In the genomic region with DNA sequence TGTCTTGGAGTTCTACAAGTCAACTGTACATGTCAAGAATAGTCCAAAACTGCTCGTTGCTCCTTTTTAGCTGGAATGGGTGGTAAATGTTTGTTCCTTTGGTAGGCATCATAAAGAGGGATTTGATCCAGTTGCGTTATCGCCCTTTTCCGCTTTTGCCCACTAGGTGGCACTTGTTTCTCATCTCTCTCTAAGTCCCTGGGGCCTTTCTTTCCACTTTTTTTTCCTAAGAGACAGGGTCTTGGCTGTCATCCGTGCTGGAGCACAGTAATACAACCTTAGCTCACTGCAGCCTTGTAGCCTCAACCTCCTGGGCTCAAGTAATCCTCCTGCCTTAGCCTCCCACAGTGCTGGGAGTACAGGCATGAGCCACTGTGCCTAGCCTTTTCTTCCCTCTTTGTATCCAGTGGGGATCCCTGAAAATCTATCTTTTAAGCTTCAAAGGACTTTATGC, we compare ENCODE assay signal across 8 cellular contexts. TPM values are rescaled to one million over a fixed set of nuclear protein-coding genes. Genes with fewer than 3 reads are reported as not detected.
DNase-seq lines count a peak whose midpoint lies in the region; ATAC-seq and TF ChIP-seq lines count a peak whose summit lies in the region.

No MANE protein-coding gene starts in this region.

- no peak overlapping the region for H3K4me3 ChIP-seq in SJSA1

- H3K27me3 Mint-ChIP-seq in activated naive CD4-positive, alpha-beta T cell treated with anti-CD3 and anti-CD28 coated beads, Interleukin-2, amount 10 ng/mL, durations not matched to agents 7 days and 5 days = no peaks in the 10 kb centered on the region
- H3K27me3 Mint-ChIP-seq in progenitor cell of endocrine pancreas = no peaks in the 10 kb centered on the region

- TF ChIP-seq CTCF in progenitor cell of endocrine pancreas (IDR thresholded peaks at IDR 0.05; ENCODE audit: unreplicated experiment) = peak; percentile 82

- DNase-seq in EL (peak; percentile 78), NAMALWA (ENCODE audit: low spot score) (peak; percentile 68), SJSA1 (ENCODE audit: low read depth in 1 of 2, low spot score in 2 of 2) (peak; percentile 60 to 73), glomerular visceral epithelial cell (ENCODE audit: extremely low spot score) (peak; percentile 75), progenitor cell of endocrine pancreas (ENCODE audit: low spot score, unreplicated experiment) (peak; percentile 55), KG1 (lab: John Stamatoyannopoulos, UW) (no peak)
- DNase-seq in activated naive CD4-positive, alpha-beta T cell treated with anti-CD3 and anti-CD28 coated beads, Interleukin-2, amount 10 ng/mL, durations not matched to agents 7 days and 5 days = peak; percentile 76

- no peaks in the 10 kb centered on the region for H3K9me3 ChIP-seq in SJSA1 (replicated peaks)

- H3K4me3 Mint-ChIP-seq in activated naive CD4-positive, alpha-beta T cell treated with anti-CD3 and anti-CD28 coated beads, Interleukin-2, amount 10 ng/mL, durations not matched to agents 7 days and 5 days = no peak overlapping the region
- no peak overlapping the region for H3K4me3 Mint-ChIP-seq in progenitor cell of endocrine pancreas (ENCODE audit: low read depth)

- H3K36me3 ChIP-seq in SJSA1 = peaks cover 92% of the 10 kb centered on the region

- peaks cover 3% of the 10 kb centered on the region; the same call in 1 of the 2 replicates for H3K4me1 ChIP-seq in SJSA1 (replicated peaks)

- H3K27ac Mint-ChIP-seq in activated naive CD4-positive, alpha-beta T cell treated with anti-CD3 and anti-CD28 coated beads, Interleukin-2, amount 10 ng/mL, durations not matched to agents 7 days and 5 days = peak overlapping the region; percentile 6
- H3K27ac Mint-ChIP-seq in progenitor cell of endocrine pancreas = no peak overlapping the region

- H3K27me3 ChIP-seq in SJSA1 (replicated peaks) = no peaks in the 10 kb centered on the region

- no peak overlapping the region for H3K27ac ChIP-seq in SJSA1

- peaks cover 5% of the 10 kb centered on the region for H3K4me1 Mint-ChIP-seq in activated naive CD4-positive, alpha-beta T cell treated with anti-CD3 and anti-CD28 coated beads, Interleukin-2, amount 10 ng/mL, durations not matched to agents 7 days and 5 days
- H3K4me1 Mint-ChIP-seq in progenitor cell of endocrine pancreas (ENCODE audit: low read depth) = no peaks in the 10 kb centered on the region

- CTCF ChIA-PET in activated naive CD4-positive, alpha-beta T cell treated with anti-CD3 and anti-CD28 coated beads, Interleukin-2, amount 10 ng/mL, durations not matched to agents 7 days and 5 days (lab: Charles Lee) = interaction anchor here (0.6 to 3.0 kb wide), 16 partner anchors 9 to 471 kb away, joined by 3 to 23 read pairs (median 5); a partner anchor contains a TSS

- H3K36me3 Mint-ChIP-seq in activated naive CD4-positive, alpha-beta T cell treated with anti-CD3 and anti-CD28 coated beads, Interleukin-2, amount 10 ng/mL, durations not matched to agents 7 days and 5 days = peaks cover 42% of the 10 kb centered on the region
- H3K36me3 Mint-ChIP-seq in progenitor cell of endocrine pancreas (ENCODE audit: insufficient read depth) = peaks cover 7% of the 10 kb centered on the region

- H3K9me3 Mint-ChIP-seq in activated naive CD4-positive, alpha-beta T cell treated with anti-CD3 and anti-CD28 coated beads, Interleukin-2, amount 10 ng/mL, durations not matched to agents 7 days and 5 days = no peaks in the 10 kb centered on the region
- H3K9me3 Mint-ChIP-seq in progenitor cell of endocrine pancreas (ENCODE audit: low read depth) = no peaks in the 10 kb centered on the region

- ATAC-seq in HG03280 (IDR thresholded peaks at IDR 0.05; ENCODE audit: unreplicated experiment) = no peak

RNA-seq across cellular contexts. Expression of a gene that starts 20.7 kb away (rescaled TPM):
- total RNA-seq in SJSA1 (2014; rRNA removed; shearing (Covaris generic)) = 57.3 and 59.8 TPM in 2 replicates
- 83.8 and 84.1 TPM in 2 replicates for total RNA-seq in progenitor cell of endocrine pancreas

RNA-seq across cellular contexts. Expression of a gene that starts 27.3 kb away (rescaled TPM):
- total RNA-seq in SJSA1 (2014; rRNA removed; shearing (Covaris generic)) = 17.9 and 59.4 TPM in 2 replicates
- 31.4 and 31.8 TPM in 2 replicates for total RNA-seq in progenitor cell of endocrine pancreas

RNA-seq across cellular contexts. Expression of a gene that starts 32.4 kb away (rescaled TPM):
- 22.6 and 27.3 TPM in 2 replicates for total RNA-seq in SJSA1 (2014; rRNA removed; shearing (Covaris generic))
- 14.5 and 19.6 TPM in 2 replicates for total RNA-seq in progenitor cell of endocrine pancreas

RNA-seq across cellular contexts. Expression of a gene that starts 32.5 kb away (rescaled TPM):
- 35.8 and 81.8 TPM in 2 replicates for total RNA-seq in SJSA1 (2014; rRNA removed; shearing (Covaris generic))
- 64.0 and 70.7 TPM in 2 replicates for total RNA-seq in progenitor cell of endocrine pancreas

RNA-seq across cellular contexts. Expression of a gene that starts 36.5 kb away (rescaled TPM):
- total RNA-seq in SJSA1 (2014; rRNA removed; shearing (Covaris generic)) = not detected in 2 replicates
- 0.29 and 0.31 TPM in 2 replicates for total RNA-seq in progenitor cell of endocrine pancreas
